In the genomic region with DNA sequence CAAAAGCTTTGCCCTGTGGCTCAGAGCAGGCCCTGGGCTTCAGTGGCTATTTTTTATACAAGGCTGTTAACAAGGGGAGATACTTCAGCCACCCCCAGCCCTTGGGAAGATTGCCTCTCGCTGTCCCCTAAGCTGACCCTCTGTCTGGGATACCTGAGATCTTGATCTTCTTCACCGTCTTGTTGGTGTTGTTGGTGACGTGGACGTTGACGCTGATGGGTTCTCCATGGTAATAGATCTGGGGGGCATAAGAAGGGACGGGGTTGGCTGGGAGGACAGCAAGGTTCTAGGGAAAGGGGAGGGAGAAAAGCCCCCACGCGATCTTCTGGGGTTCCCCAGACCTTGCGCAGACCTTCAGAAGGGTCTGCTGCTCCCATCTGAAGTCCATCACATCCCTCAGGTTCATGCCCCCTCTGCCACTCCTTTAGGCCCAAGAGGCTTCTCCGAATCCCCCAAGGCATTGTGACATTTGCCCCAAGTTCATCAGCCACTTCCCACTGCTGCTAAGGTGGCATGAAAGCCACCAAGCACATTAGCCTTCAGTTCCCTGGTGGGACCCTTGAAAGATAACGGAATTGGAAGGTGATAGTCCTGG, we compare ENCODE assay signal across 15 cellular contexts. TPM values are rescaled to one million over a fixed set of nuclear protein-coding genes. Genes with fewer than 3 reads are reported as not detected.
DNase-seq lines count a peak whose midpoint lies in the region; ATAC-seq and TF ChIP-seq lines count a peak whose summit lies in the region.
"Had no signal": no experiment of that assay in that cellular context is flagged by ENCODE, and none has a peak within 500 bp of the region (broad histone marks: within the 10 kb centered on the region; RNA-seq: fewer than 3 reads in every experiment).

No MANE protein-coding gene starts in this region.

- DNase-seq in activated naive CD4-positive, alpha-beta T cell treated with anti-CD3 and anti-CD28 coated beads for 36 hours: no peak
- DNase-seq in activated naive CD4-positive, alpha-beta T cell treated with anti-CD3 and anti-CD28 coated beads, Interleukin-2, amount 50 U/mL, for 16 hours: no peak
- DNase-seq in activated B cell treated with CpG ODN at 0.5 μM for 24 hours (peak; percentile 2), immature natural killer cell (no peak), HK-2 (ENCODE audit: unreplicated experiment) (no peak), NCI-H2196 (lab: John Stamatoyannopoulos, UW; ENCODE audit: unreplicated experiment) (no peak)
- DNase-seq: glutamatergic neuron, IMR-90, kidney glomerular epithelial cell, SJCRH30 had no signal

- H3K36me3 Mint-ChIP-seq in activated naive CD4-positive, alpha-beta T cell treated with anti-CD3 and anti-CD28 coated beads for 36 hours (ENCODE audit: low read depth): peaks cover 16% of the 10 kb centered on the region
- H3K36me3 Mint-ChIP-seq in activated B cell treated with CpG ODN at 0.5 μM for 24 hours (ENCODE audit: low read depth) (no peaks in the 10 kb centered on the region), immature natural killer cell (peaks cover 26 to 52% (median 34%) of the 10 kb centered on the region in 3 donors)
- H3K36me3 Mint-ChIP-seq in stimulated activated memory B cell treated with anti-CD40 and anti-IgM and Interleukin-4, amounts not matched to agents 10 μg/mL and 1 μg/mL and 100 μg/mL, for 72 hours: peaks cover 5% of the 10 kb centered on the region

- no peaks in the 10 kb centered on the region for H3K27me3 Mint-ChIP-seq in activated naive CD4-positive, alpha-beta T cell treated with anti-CD3 and anti-CD28 coated beads for 36 hours (ENCODE audit: low read depth)
- H3K27me3 Mint-ChIP-seq in activated B cell treated with CpG ODN at 0.5 μM for 24 hours: no peaks in the 10 kb centered on the region
- H3K27me3 Mint-ChIP-seq in immature natural killer cell (ENCODE audit: low read depth in 3 of 3): no peaks in the 10 kb centered on the region
- peaks cover 5% of the 10 kb centered on the region for H3K27me3 Mint-ChIP-seq in stimulated activated memory B cell treated with anti-CD40 and anti-IgM and Interleukin-4, amounts not matched to agents 10 μg/mL and 1 μg/mL and 100 μg/mL, for 72 hours

- intact Hi-C loops in activated naive CD4-positive, alpha-beta T cell treated with anti-CD3 and anti-CD28 coated beads for 36 hours (cut with micrococcal nuclease): no loop called here
- intact Hi-C loops in activated B cell treated with CpG ODN at 0.5 μM for 24 hours (cut with micrococcal nuclease): no loop called here

- CTCF ChIA-PET in activated naive CD4-positive, alpha-beta T cell treated with anti-CD3 and anti-CD28 coated beads for 36 hours (lab: Charles Lee): interaction anchor here (0.9 to 13.4 kb wide), 7 partner anchors 16 to 255 kb away, joined by 3 to 374 read pairs (median 7); no protein-coding TSS in a partner anchor
- CTCF ChIA-PET in activated B cell treated with CpG ODN at 0.5 μM for 24 hours (lab: Charles Lee): interaction anchor here (1.2 to 9.2 kb wide), 3 partner anchors 29 to 107 kb away, joined by 4 to 177 read pairs (median 5); no protein-coding TSS in a partner anchor

- TF ChIP-seq CTCF in activated B cell treated with CpG ODN at 0.5 μM for 24 hours (IDR thresholded peaks at IDR 0.05): no peak

- H3K27ac Mint-ChIP-seq in activated naive CD4-positive, alpha-beta T cell treated with anti-CD3 and anti-CD28 coated beads for 36 hours: peak overlapping the region; percentile 70
- no peak overlapping the region for H3K27ac Mint-ChIP-seq in activated B cell treated with CpG ODN at 0.5 μM for 24 hours
- H3K27ac Mint-ChIP-seq in immature natural killer cell: peak overlapping the region; percentile 93 to 99 (median 98)
- H3K27ac Mint-ChIP-seq in stimulated activated memory B cell treated with anti-CD40 and anti-IgM and Interleukin-4, amounts not matched to agents 10 μg/mL and 1 μg/mL and 100 μg/mL, for 72 hours: peak overlapping the region; percentile 85

- POLR2A ChIA-PET in activated B cell treated with CpG ODN at 0.5 μM for 24 hours (lab: Charles Lee): no interaction called here

- peaks cover 54% of the 10 kb centered on the region for H3K4me1 Mint-ChIP-seq in activated naive CD4-positive, alpha-beta T cell treated with anti-CD3 and anti-CD28 coated beads for 36 hours (ENCODE audit: low read depth)
- H3K4me1 Mint-ChIP-seq in activated B cell treated with CpG ODN at 0.5 μM for 24 hours: peaks cover 22% of the 10 kb centered on the region
- H3K4me1 Mint-ChIP-seq in immature natural killer cell: peaks cover 55 to 59% of the 10 kb centered on the region in 2 donors
- peaks cover 35% of the 10 kb centered on the region for H3K4me1 Mint-ChIP-seq in stimulated activated memory B cell treated with anti-CD40 and anti-IgM and Interleukin-4, amounts not matched to agents 10 μg/mL and 1 μg/mL and 100 μg/mL, for 72 hours

- H3K4me3 Mint-ChIP-seq in activated naive CD4-positive, alpha-beta T cell treated with anti-CD3 and anti-CD28 coated beads for 36 hours: no peak overlapping the region
- H3K4me3 Mint-ChIP-seq in activated B cell treated with CpG ODN at 0.5 μM for 24 hours (no peak overlapping the region), immature natural killer cell (peak overlapping the region in 4 of 5 donors; percentile 4 to 39 (median 14))
- H3K4me3 Mint-ChIP-seq in stimulated activated memory B cell treated with anti-CD40 and anti-IgM and Interleukin-4, amounts not matched to agents 10 μg/mL and 1 μg/mL and 100 μg/mL, for 72 hours: no peak overlapping the region

- ATAC-seq in activated B cell treated with CpG ODN at 0.5 μM for 24 hours (ENCODE audit: low read depth) (no peak), GM18498 (IDR thresholded peaks at IDR 0.05; ENCODE audit: unreplicated experiment) (no peak)
- no peak for ATAC-seq in stimulated activated memory B cell treated with anti-CD40 and anti-IgM and Interleukin-4, amounts not matched to agents 10 μg/mL and 1 μg/mL and 100 μg/mL, for 72 hours
- ATAC-seq: esophagus mucosa, psoas muscle had no signal

- no peaks in the 10 kb centered on the region for H3K9me3 Mint-ChIP-seq in activated naive CD4-positive, alpha-beta T cell treated with anti-CD3 and anti-CD28 coated beads for 36 hours
- H3K9me3 Mint-ChIP-seq in activated B cell treated with CpG ODN at 0.5 μM for 24 hours: no peaks in the 10 kb centered on the region
- no peaks in the 10 kb centered on the region for H3K9me3 Mint-ChIP-seq in immature natural killer cell
- H3K9me3 Mint-ChIP-seq in stimulated activated memory B cell treated with anti-CD40 and anti-IgM and Interleukin-4, amounts not matched to agents 10 μg/mL and 1 μg/mL and 100 μg/mL, for 72 hours: no peaks in the 10 kb centered on the region

RNA-seq across cellular contexts. Expression of a gene that starts 36.7 kb away (rescaled TPM):
- not detected for total RNA-seq in activated naive CD4-positive, alpha-beta T cell treated with anti-CD3 and anti-CD28 coated beads for 36 hours
- total RNA-seq in activated B cell treated with CpG ODN at 0.5 μM for 24 hours: not detected in 2 replicates
- polyA plus RNA-seq in immature natural killer cell: under 1 TPM in 1 of 3 donors, not detected in 2; 0.13 TPM
- total RNA-seq: esophagus mucosa, IMR-90, SJCRH30 had no signal
- polyA plus RNA-seq: aorta, IMR-90 had no signal

Comparison
In these comparisons a context has a peak if more than half of its experiments do, and no peak if none do; other contexts are left out.
1. H3K4me3 Mint-ChIP-seq: peak in immature natural killer cell (4 of 5); none in activated naive CD4-positive, alpha-beta T cell treated with anti-CD3 and anti-CD28 coated beads for 36 hours (single experiment), activated B cell treated with CpG ODN at 0.5 μM for 24 hours (single experiment) and stimulated activated memory B cell treated with anti-CD40 and anti-IgM and Interleukin-4, amounts not matched to agents 10 μg/mL and 1 μg/mL and 100 μg/mL, for 72 hours (single experiment).